ENCODE assay signal across 8 cellular contexts in the genomic region with DNA sequence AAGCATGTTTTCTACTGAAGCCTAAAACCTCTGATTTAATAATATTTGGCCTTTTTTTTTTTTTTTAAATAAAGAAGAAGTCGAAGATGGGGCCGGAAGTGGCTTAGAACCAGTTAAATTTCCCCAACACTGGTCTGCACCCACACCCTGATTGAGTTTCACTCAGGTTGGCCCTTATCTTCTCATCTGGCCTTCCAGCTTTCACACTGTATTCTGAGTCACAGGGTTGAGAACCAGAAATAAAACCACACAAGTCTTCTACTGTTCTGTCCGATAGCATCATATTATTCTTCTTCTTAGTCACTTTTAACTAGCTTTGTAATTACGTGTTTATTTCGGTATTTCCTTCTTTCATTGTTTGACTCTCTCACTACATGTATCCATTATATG. TPM values are rescaled to one million over a fixed set of nuclear protein-coding genes. Genes with fewer than 3 reads are reported as not detected.
A peak's percentile ranks its signal among the peaks of the same experiment; 100 is the strongest.
DNase-seq lines count a peak whose midpoint lies in the region; ATAC-seq and TF ChIP-seq lines count a peak whose summit lies in the region.

No MANE protein-coding gene starts in this region.

- H3K36me3 Mint-ChIP-seq in Calu3 (ENCODE audit: insufficient read depth, unreplicated experiment) (peaks cover 7% of the 10 kb centered on the region), natural killer cell (peaks cover 8% of the 10 kb centered on the region)

- 0 out of 2 replicates have a peak, but pooled peaks cover 3% of the 10 kb centered on the region for H3K27me3 ChIP-seq in Karpas-422 (ENCODE audit: low read length)

- H3K4me3 Mint-ChIP-seq in Calu3 (ENCODE audit: low read depth, unreplicated experiment) (peak overlapping the region; percentile 27), natural killer cell (peak overlapping the region; percentile 82)

- H3K4me1 ChIP-seq in Karpas-422 (ENCODE audit: low read length): no peaks in the 10 kb centered on the region

- H3K27ac ChIP-seq in Karpas-422 (ENCODE audit: low read length): no peak overlapping the region

- H3K9me3 Mint-ChIP-seq in Calu3 (ENCODE audit: low read depth, unreplicated experiment): peaks cover 2% of the 10 kb centered on the region
- H3K9me3 Mint-ChIP-seq in natural killer cell: no peaks in the 10 kb centered on the region

- H3K4me1 Mint-ChIP-seq in Calu3 (ENCODE audit: low read depth, unreplicated experiment) (peaks cover 65% of the 10 kb centered on the region), natural killer cell (peaks cover 61 to 66% of the 10 kb centered on the region in 2 donors)

- peak; percentile 73 for DNase-seq in Calu3
- peak; percentile 48 for DNase-seq in KBM-7
- peak; percentile 35 to 48 for DNase-seq in activated T-cell treated with anti-CD3 and anti-CD28 coated beads, Interleukin-2, amount 50 U/mL, for 48 hours
- DNase-seq in natural killer cell: peak; percentile 58
- no peak for DNase-seq in Karpas-422
- no peak for DNase-seq in left lobe of liver (ENCODE audit: low spot score)
- DNase-seq in GM13977 (ENCODE audit: low spot score): no peak

- TF ChIP-seq CTCF in Calu3 (IDR thresholded peaks at IDR 0.05; ENCODE audit: unreplicated experiment): no peak
- no peak for TF ChIP-seq CTCF in natural killer cell (IDR thresholded peaks at IDR 0.05)
- TF ChIP-seq CTCF in GM13977 (IDR thresholded peaks at IDR 0.05; ENCODE audit: extremely low read depth, insufficient read depth, missing control alignments): no peak

- H3K27ac Mint-ChIP-seq in Calu3 (ENCODE audit: unreplicated experiment): peak overlapping the region; percentile 96
- H3K27ac Mint-ChIP-seq in natural killer cell: peak overlapping the region; percentile 75 to 80

- H4K20me1 ChIP-seq in Karpas-422 (ENCODE audit: insufficient read depth, low read depth, low read length): no peaks in the 10 kb centered on the region

- in situ Hi-C loops in KBM-7 (cut with MboI; ENCODE audit: low pct_unique_long_range_greater_than_20kb, low sequenced_read_pairs) (no loop called here), GM13977 (cut with MboI; ENCODE audit: low pct_unique_long_range_greater_than_20kb, low sequenced_read_pairs, unreplicated experiment) (no loop called here)

- no peak overlapping the region for H2AFZ ChIP-seq in Karpas-422 (ENCODE audit: low read length)

- H3K4me2 ChIP-seq in Karpas-422 (ENCODE audit: low read depth, low read length, poor library complexity, severe bottlenecking): no peak overlapping the region

- H3K79me2 ChIP-seq in Karpas-422 (ENCODE audit: low read length): no peaks in the 10 kb centered on the region

- no TSS peak for BruUV-seq in Calu3 (replicated peaks; lab: Mats Ljungman, UMichigan)

- no peaks in the 10 kb centered on the region for H3K27me3 Mint-ChIP-seq in Calu3 (ENCODE audit: unreplicated experiment)
- H3K27me3 Mint-ChIP-seq in natural killer cell (ENCODE audit: low read depth in 2 of 2): peaks cover 2 to 13% of the 10 kb centered on the region in 2 donors

- CTCF ChIA-PET in Calu3 (lab: Charles Lee): interaction anchor here (0.7 to 1.3 kb wide), 4 partner anchors 23 to 50 kb away, joined by 3 to 6 read pairs (median 4); no protein-coding TSS in a partner anchor

- no peak overlapping the region for H3K4me3 ChIP-seq in Karpas-422 (ENCODE audit: low read length)

- intact Hi-C loops in Calu3 (cut with micrococcal nuclease; ENCODE audit: unreplicated experiment): loop anchor here (5.0 kb wide), 2 partner anchors 117 to 482 kb away; partner anchors contain the start of genes ARID5B and RTKN2
- intact Hi-C loops in natural killer cell (cut with micrococcal nuclease): loop anchor here (1.0 to 5.0 kb wide), 7 partner anchors 122 to 482 kb away; partner anchors contain the start of gene ARID5B

- H3K36me3 ChIP-seq in Karpas-422 (ENCODE audit: insufficient read depth, low read length): no peaks in the 10 kb centered on the region

- H3K9me2 ChIP-seq in Karpas-422 (replicated peaks; ENCODE audit: insufficient read depth, low read length): no peaks in the 10 kb centered on the region

- ATAC-seq in natural killer cell (peak; percentile 94 to 99 (median 96)), left lobe of liver (no peak), HG03097 (IDR thresholded peaks at IDR 0.05; ENCODE audit: low FRiP score, unreplicated experiment) (no peak)

- no peak overlapping the region for H3K9ac ChIP-seq in Karpas-422 (ENCODE audit: low read length)

- H3K9me3 ChIP-seq in Karpas-422 (ENCODE audit: low read length): no peaks in the 10 kb centered on the region

RNA-seq across cellular contexts. Expression of gene ZNF365, which starts 9.9 kb away (rescaled TPM):
- 4.0 and 4.3 TPM in 2 replicates for total RNA-seq in Calu3 (2022)
- total RNA-seq in natural killer cell: 1 to 10 TPM; 4.0 to 8.0 (median 4.5) TPM
- total RNA-seq in Karpas-422 (2014; rRNA removed; shearing (Covaris generic); ENCODE audit: low replicate concordance): not detected in 2 replicates
- not detected for total RNA-seq in left lobe of liver

Comparison
In these comparisons a context has a peak if more than half of its experiments do, and no peak if none do; other contexts are left out.
1. DNase-seq: peak in Calu3 (single experiment), KBM-7 (single experiment), activated T-cell treated with anti-CD3 and anti-CD28 coated beads, Interleukin-2, amount 50 U/mL, for 48 hours (2 of 2) and natural killer cell (single experiment); none in Karpas-422 (single experiment), left lobe of liver (single experiment) and GM13977 (single experiment).
2. ATAC-seq: peak in natural killer cell (3 of 3); none in left lobe of liver (single experiment) and HG03097 (single experiment).